In the genomic region with DNA sequence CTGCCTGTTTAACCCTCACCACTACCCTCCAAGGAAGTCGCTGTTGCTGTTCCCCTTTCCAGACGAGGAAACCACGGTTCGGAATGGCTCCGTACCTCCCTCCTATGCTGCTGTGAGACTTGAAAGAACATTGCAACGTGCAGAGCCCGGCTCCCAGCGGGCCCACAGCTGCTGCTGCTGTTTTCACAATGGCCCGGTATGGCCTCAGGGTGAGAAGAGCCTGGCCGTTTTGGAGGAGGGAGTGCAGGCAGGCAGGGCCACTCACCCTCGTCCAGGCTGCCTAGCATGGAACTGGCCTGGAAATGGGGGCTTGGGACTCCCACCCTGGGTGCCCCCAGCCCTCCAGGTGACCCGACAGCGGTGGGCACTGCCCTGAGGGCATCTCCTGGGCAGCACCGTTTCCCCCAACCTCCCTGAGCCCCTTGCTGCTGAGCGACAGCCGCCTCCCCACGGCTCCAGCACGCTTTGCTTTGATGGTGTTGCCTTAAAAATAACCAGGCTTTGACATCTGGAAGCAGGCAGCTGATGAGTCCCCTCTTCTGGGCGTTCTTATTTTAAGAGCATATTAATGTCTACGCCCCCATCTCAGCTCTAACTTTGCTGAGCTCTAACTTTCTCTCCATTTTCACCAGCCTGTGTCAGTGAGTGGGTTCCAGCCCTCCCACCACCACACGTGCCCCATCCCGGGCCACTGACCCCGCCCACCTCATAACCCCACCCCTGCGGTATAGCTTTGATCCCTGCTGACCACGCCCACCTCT, we compare ENCODE assay signal across 1 cellular context.
TF ChIP-seq lines count a peak whose summit lies in the region.

No MANE protein-coding gene starts in this region.

TF ChIP-seq in HepG2, 621 proteins besides CTCF, POLR2A, EP300 and RAD21 (continued from another document and continues in another):
- TF ChIP-seq MEIS1 (CRISPR knock-in tag; IDR thresholded peaks at IDR 0.05; ENCODE audit: borderline replicate concordance) (no peak), ZUFSP (CRISPR knock-in tag; IDR thresholded peaks at IDR 0.05; ENCODE audit: borderline replicate concordance) (no peak), IRF2 (CRISPR knock-in tag; IDR thresholded peaks at IDR 0.05) (no peak), ELF1 (CRISPR knock-in tag; IDR thresholded peaks at IDR 0.05) (no peak), SATB2 (CRISPR knock-in tag; IDR thresholded peaks at IDR 0.05) (no peak), ZNF124 (CRISPR knock-in tag; IDR thresholded peaks at IDR 0.05) (no peak), ERF (CRISPR knock-in tag; IDR thresholded peaks at IDR 0.05) (no peak), ZNF503 (CRISPR knock-in tag; IDR thresholded peaks at IDR 0.05) (no peak), TEF (CRISPR knock-in tag; IDR thresholded peaks at IDR 0.05) (no peak), ZC3H4 (CRISPR knock-in tag; IDR thresholded peaks at IDR 0.05; ENCODE audit: borderline replicate concordance) (0 out of 2 replicates have a peak, but pooled peaks have one; percentile 93), ETV6 (CRISPR knock-in tag; conservative IDR thresholded peaks at IDR 0.05) (no peak), PRDM10 (CRISPR knock-in tag; IDR thresholded peaks at IDR 0.05; ENCODE audit: low read depth) (no peak), ZBTB14 (CRISPR knock-in tag; IDR thresholded peaks at IDR 0.05) (0 out of 2 replicates have a peak, but pooled peaks have one; percentile 4), ZNF256 (CRISPR knock-in tag; conservative IDR thresholded peaks at IDR 0.05) (no peak), EEA1 (CRISPR knock-in tag; IDR thresholded peaks at IDR 0.05; ENCODE audit: borderline replicate concordance) (no peak), ARHGAP35 (CRISPR knock-in tag; IDR thresholded peaks at IDR 0.05; ENCODE audit: borderline replicate concordance) (no peak), ZNF703 (CRISPR knock-in tag; IDR thresholded peaks at IDR 0.05; ENCODE audit: borderline replicate concordance) (no peak), ZNF761 (CRISPR knock-in tag; conservative IDR thresholded peaks at IDR 0.05) (0 out of 2 replicates have a peak, but pooled peaks have one; percentile 15), GPBP1L1 (CRISPR knock-in tag; IDR thresholded peaks at IDR 0.05) (no peak), LCORL (IDR thresholded peaks at IDR 0.05) (no peak), LCORL (CRISPR knock-in tag; IDR thresholded peaks at IDR 0.05) (no peak), ZNF276 (CRISPR knock-in tag; IDR thresholded peaks at IDR 0.05; ENCODE audit: low read depth) (no peak), KDM3A (CRISPR knock-in tag; IDR thresholded peaks at IDR 0.05; ENCODE audit: low read depth) (no peak), PAWR (CRISPR knock-in tag; IDR thresholded peaks at IDR 0.05; ENCODE audit: borderline replicate concordance) (no peak), ZBTB49 (CRISPR knock-in tag; IDR thresholded peaks at IDR 0.05; ENCODE audit: borderline replicate concordance) (no peak), ZNF687 (CRISPR knock-in tag; IDR thresholded peaks at IDR 0.05) (no peak), ZNF280D (CRISPR knock-in tag; IDR thresholded peaks at IDR 0.05) (no peak)
